Comparison of ENCODE assay signal across 9 cellular contexts in the genomic region with DNA sequence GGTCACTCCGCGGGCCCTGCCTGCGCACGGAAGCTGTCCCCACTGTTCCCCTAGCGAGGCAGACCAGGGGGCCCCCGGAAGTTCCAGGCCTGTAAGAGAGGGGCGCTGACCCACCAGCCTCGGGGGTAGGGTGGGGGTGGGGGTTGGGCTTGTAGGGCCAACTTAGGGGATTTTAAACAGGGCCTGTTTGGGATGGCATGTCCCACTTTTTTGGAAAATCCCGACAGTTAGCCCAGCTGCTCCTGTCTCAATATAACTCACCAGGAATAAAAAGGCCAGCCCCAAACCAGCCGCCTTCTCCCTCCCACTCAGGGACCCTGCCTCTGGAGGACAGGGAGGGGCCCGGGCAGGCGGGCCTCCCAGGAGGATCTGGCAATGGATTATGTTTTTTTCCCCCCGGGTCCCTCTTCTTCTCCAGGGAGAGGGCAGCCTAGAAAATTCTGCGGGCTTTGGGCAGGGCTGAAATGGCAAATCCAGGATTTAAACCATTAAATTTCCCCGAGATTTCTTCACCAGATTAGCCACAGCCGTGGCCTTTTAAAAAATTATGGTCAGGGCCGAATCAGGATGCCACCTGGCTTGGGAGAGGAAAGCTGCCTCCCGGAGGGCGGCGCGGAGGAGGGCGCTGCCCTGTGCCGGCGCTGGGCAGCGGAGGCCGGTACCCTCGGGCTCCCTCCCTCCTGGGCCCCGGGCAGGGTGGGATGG. TPM values are rescaled to one million over a fixed set of nuclear protein-coding genes. Genes with fewer than 3 reads are reported as not detected.
DNase-seq lines count a peak whose midpoint lies in the region; ATAC-seq, FAIRE-seq and TF ChIP-seq lines count a peak whose summit lies in the region.
"Had no signal": no experiment of that assay in that cellular context is flagged by ENCODE, and none has a peak within 500 bp of the region (broad histone marks: within the 10 kb centered on the region; RNA-seq: fewer than 3 reads in every experiment).

No MANE protein-coding gene starts in this region.

- H3K27ac ChIP-seq in CD4-positive, alpha-beta T cell (ENCODE audit: low read depth, low read length): no peak overlapping the region

- H3K27me3 Mint-ChIP-seq in activated B cell treated with CpG ODN at 0.5 μM for 24 hours: peaks cover 47% of the 10 kb centered on the region
- peaks cover 67% of the 10 kb centered on the region for H3K27me3 Mint-ChIP-seq in CD4-positive, alpha-beta T cell

- H3K27ac Mint-ChIP-seq in activated B cell treated with CpG ODN at 0.5 μM for 24 hours: no peak overlapping the region
- H3K27ac Mint-ChIP-seq in CD4-positive, alpha-beta T cell: no peak overlapping the region

- peaks cover 8% of the 10 kb centered on the region for H3K4me1 Mint-ChIP-seq in activated B cell treated with CpG ODN at 0.5 μM for 24 hours
- no peaks in the 10 kb centered on the region for H3K4me1 Mint-ChIP-seq in CD4-positive, alpha-beta T cell (ENCODE audit: low read depth)

- H3K4me3 ChIP-seq in iPS-15b (ENCODE audit: low read depth, low read length): peak overlapping the region; percentile 56
- H3K4me3 ChIP-seq in skeletal muscle satellite cell (ENCODE audit: low read length): peak overlapping the region; percentile 69

- POLR2A ChIA-PET in activated B cell treated with CpG ODN at 0.5 μM for 24 hours (lab: Charles Lee): no interaction called here
- POLR2A ChIA-PET in CD4-positive, alpha-beta T cell (lab: Charles Lee): no interaction called here

- no peak for TF ChIP-seq CTCF in activated B cell treated with CpG ODN at 0.5 μM for 24 hours (IDR thresholded peaks at IDR 0.05)
- no peak for TF ChIP-seq CTCF in CD4-positive, alpha-beta T cell (IDR thresholded peaks at IDR 0.05)

- no peak overlapping the region for H3K4me3 Mint-ChIP-seq in activated B cell treated with CpG ODN at 0.5 μM for 24 hours
- H3K4me3 Mint-ChIP-seq in CD4-positive, alpha-beta T cell: no peak overlapping the region

- no peaks in the 10 kb centered on the region for H3K36me3 Mint-ChIP-seq in activated B cell treated with CpG ODN at 0.5 μM for 24 hours (ENCODE audit: low read depth)
- H3K36me3 Mint-ChIP-seq in CD4-positive, alpha-beta T cell (ENCODE audit: low read depth): no peaks in the 10 kb centered on the region

- H3K36me3 ChIP-seq in iPS-15b (ENCODE audit: control insufficient read depth, insufficient read depth, low read length) (no peaks in the 10 kb centered on the region), skeletal muscle satellite cell (ENCODE audit: insufficient read depth, low read length) (no peaks in the 10 kb centered on the region)

- DNase-seq in H54 (ENCODE audit: insufficient read length, low spot score): peak; percentile 47
- DNase-seq in activated B cell treated with CpG ODN at 0.5 μM for 24 hours: peak; percentile 14
- no peak for DNase-seq in CD4-positive, alpha-beta T cell
- DNase-seq in NCI-H774 (lab: John Stamatoyannopoulos, UW): no peak
- DNase-seq: activated CD4-positive, CD25-positive, alpha-beta regulatory T cell treated with anti-CD3 and anti-CD28 coated beads, Interleukin-2, amount 50 U/mL, for 72 hours had no signal

- CTCF ChIA-PET in activated B cell treated with CpG ODN at 0.5 μM for 24 hours (lab: Charles Lee): no interaction called here
- CTCF ChIA-PET in CD4-positive, alpha-beta T cell (lab: Charles Lee): no interaction called here

- H3K27me3 ChIP-seq in iPS-15b (ENCODE audit: control insufficient read depth, insufficient read depth, low read length) (peaks cover 54% of the 10 kb centered on the region), skeletal muscle satellite cell (ENCODE audit: control insufficient read depth, insufficient read depth, low read length) (peaks cover 57% of the 10 kb centered on the region)
- peaks cover 58% of the 10 kb centered on the region for H3K27me3 ChIP-seq in CD4-positive, alpha-beta T cell (ENCODE audit: control insufficient read depth, insufficient read depth, low read length)

- no peak for TF ChIP-seq POLR2A in H54 (IDR thresholded peaks at IDR 0.05; ENCODE audit: low read depth, low read length)

- FAIRE-seq in H54 (lab: Jason Lieb, UNC): no peak

- H3K9me3 ChIP-seq in iPS-15b (ENCODE audit: control insufficient read depth, insufficient read depth, low read length) (no peaks in the 10 kb centered on the region), skeletal muscle satellite cell (replicated peaks; ENCODE audit: low read length) (no peaks in the 10 kb centered on the region)
- no peaks in the 10 kb centered on the region for H3K9me3 ChIP-seq in CD4-positive, alpha-beta T cell (ENCODE audit: control insufficient read depth, low read length)

- peaks cover 2% of the 10 kb centered on the region for H3K4me1 ChIP-seq in iPS-15b (ENCODE audit: control insufficient read depth, insufficient read depth, low read length)
- H3K4me1 ChIP-seq in skeletal muscle satellite cell (ENCODE audit: control insufficient read depth, insufficient read depth, low read length): peaks cover 5% of the 10 kb centered on the region

- peaks cover 6% of the 10 kb centered on the region for H3K9me3 Mint-ChIP-seq in activated B cell treated with CpG ODN at 0.5 μM for 24 hours
- H3K9me3 Mint-ChIP-seq in CD4-positive, alpha-beta T cell: no peaks in the 10 kb centered on the region

- no peak overlapping the region for H3K9ac ChIP-seq in iPS-15b (ENCODE audit: low read depth, low read length)
- H3K9ac ChIP-seq in skeletal muscle satellite cell (ENCODE audit: low read depth, low read length): peak overlapping the region; percentile 59

- ATAC-seq in activated B cell treated with CpG ODN at 0.5 μM for 24 hours (ENCODE audit: low read depth) (no peak), GM21447 (IDR thresholded peaks at IDR 0.05; ENCODE audit: unreplicated experiment) (no peak), HG03342 (IDR thresholded peaks at IDR 0.05; ENCODE audit: unreplicated experiment) (no peak)
- no peak for ATAC-seq in CD4-positive, alpha-beta T cell (ENCODE audit: poor library complexity)

- intact Hi-C loops in activated B cell treated with CpG ODN at 0.5 μM for 24 hours (cut with micrococcal nuclease): no loop called here
- intact Hi-C loops in CD4-positive, alpha-beta T cell (cut with DNase I, micrococcal nuclease): no loop called here

- H3K4me2 ChIP-seq in skeletal muscle satellite cell (ENCODE audit: low read length): peak overlapping the region; percentile 88

RNA-seq across cellular contexts. Expression of gene PPP2R2C, which starts 1.0 kb away (rescaled TPM):
- total RNA-seq in activated B cell treated with CpG ODN at 0.5 μM for 24 hours: not detected in 2 replicates
- 1.0 and 1.1 TPM in 2 replicates for total RNA-seq in skeletal muscle satellite cell (2012; rRNA removed)
- total RNA-seq in CD4-positive, alpha-beta T cell: not detected

Comparison
In these comparisons a context has a peak if more than half of its experiments do, and no peak if none do; other contexts are left out.
1. DNase-seq: peak in H54 (single experiment) and activated B cell treated with CpG ODN at 0.5 μM for 24 hours (single experiment); none in CD4-positive, alpha-beta T cell (0 of 10) and NCI-H774 (single experiment).